Comparison of ENCODE assay signal across 8 cellular contexts in genomic region chrX:30652527-30653414, GRCh38. TPM values are rescaled to one million over a fixed set of nuclear protein-coding genes. Genes with fewer than 3 reads are reported as not detected.
DNase-seq lines count a peak whose midpoint lies in the region; ATAC-seq lines count a peak whose summit lies in the region.

No MANE protein-coding gene starts in this region.

- H3K4me1 ChIP-seq in muscle layer of colon (ENCODE audit: insufficient read depth, low read length): no peaks in the 10 kb centered on the region

- H3K4me3 ChIP-seq in muscle layer of colon (ENCODE audit: low read depth in 1 of 2, low read length in 2 of 2): peak overlapping the region; percentile 54 to 65

- H3K27ac ChIP-seq in muscle layer of colon (ENCODE audit: low read depth, low read length): no peak overlapping the region

- DNase-seq in DMS153 treated with DMSO at 0.1 percent for 48 hours (lab: John Stamatoyannopoulos, UW; ENCODE audit: unreplicated experiment) (peak; percentile 52), OCI-M2 (lab: John Stamatoyannopoulos, UW; ENCODE audit: unreplicated experiment) (peak; percentile 54)
- DNase-seq in activated T-cell treated with anti-CD3 and anti-CD28 coated beads, Interleukin-2, amount 50 U/mL, for 1 hour: peak; percentile 88
- DNase-seq in stimulated activated CD8-positive, alpha-beta memory T cell treated with anti-CD3 and anti-CD28 coated beads, Interleukin-4, amount 100 ng/mL, for 48 hours: peak; percentile 93

- no peaks in the 10 kb centered on the region for H3K36me3 ChIP-seq in muscle layer of colon (ENCODE audit: insufficient read depth, low read length)

- peak; percentile 86 for ATAC-seq in GM21619 (IDR thresholded peaks at IDR 0.05; ENCODE audit: unreplicated experiment)
- peak; percentile 93 for ATAC-seq in esophagus mucosa

- peak overlapping the region; percentile 19 for H3K9ac ChIP-seq in muscle layer of colon (ENCODE audit: low read length)

- no peaks in the 10 kb centered on the region for H3K27me3 ChIP-seq in muscle layer of colon (ENCODE audit: control insufficient read depth in 1 of 2, insufficient read depth in 2 of 2, low read length in 2 of 2)

- peak overlapping the region; percentile 85 to 98 (median 97) for H3K27ac Mint-ChIP-seq in IgD-negative memory B cell

- no peaks in the 10 kb centered on the region for H3K27me3 Mint-ChIP-seq in IgD-negative memory B cell

- no peaks in the 10 kb centered on the region for H3K9me3 ChIP-seq in muscle layer of colon (ENCODE audit: low read length)

- no peaks in the 10 kb centered on the region for H3K36me3 Mint-ChIP-seq in IgD-negative memory B cell

- peaks cover 0 to 2% (median 0%) of the 10 kb centered on the region in 3 donors for H3K9me3 Mint-ChIP-seq in IgD-negative memory B cell

- peaks cover 14 to 25% (median 19%) of the 10 kb centered on the region in 3 donors for H3K4me1 Mint-ChIP-seq in IgD-negative memory B cell

- peak overlapping the region; percentile 92 to 97 (median 96) for H3K4me3 Mint-ChIP-seq in IgD-negative memory B cell

RNA-seq across cellular contexts. Expression of gene GK, which starts 0.5 kb away (rescaled TPM):
- polyA plus RNA-seq in IgD-negative memory B cell: 8.1 TPM
- 17.8 TPM for total RNA-seq in esophagus mucosa
